24 cellular contexts compared by ENCODE assay signal in the genomic region with DNA sequence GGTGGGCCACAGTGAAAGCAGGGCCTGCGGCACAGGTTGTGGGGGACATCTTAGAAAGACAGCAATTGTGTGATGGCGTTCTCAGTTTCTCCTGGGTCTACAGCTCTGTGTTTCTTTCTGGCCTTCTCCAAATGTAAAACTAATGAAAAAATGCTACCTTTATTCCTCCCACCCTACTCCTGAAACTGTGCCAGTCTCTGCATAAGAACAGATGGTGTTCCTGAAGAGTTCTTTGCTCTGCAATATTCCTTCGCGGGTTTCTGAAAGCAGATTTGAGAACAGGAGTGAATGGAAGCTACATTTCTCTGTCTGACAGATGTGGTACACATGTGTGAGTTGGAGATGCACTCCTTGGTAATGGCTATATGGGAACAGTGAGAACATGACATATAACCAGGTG.
"Had no signal": no experiment of that assay in that cellular context is flagged by ENCODE, and none has a peak within 500 bp of the region (broad histone marks: within the 10 kb centered on the region; RNA-seq: fewer than 3 reads in every experiment).

No MANE protein-coding gene starts in this region.

- H3K27ac Mint-ChIP-seq: dendritic cell treated with granulocyte-macrophage colony-stimulating factor and Interleukin-4, amounts not matched to agents 40 ng/mL and 50 ng/mL, for 4 days; effector memory CD8-positive, alpha-beta T cell; endodermal cell; mesothelial cell of epicardium had no signal

- H3K4me3 Mint-ChIP-seq: dendritic cell treated with granulocyte-macrophage colony-stimulating factor and Interleukin-4, amounts not matched to agents 40 ng/mL and 50 ng/mL, for 4 days; effector memory CD8-positive, alpha-beta T cell; endodermal cell; mesothelial cell of epicardium had no signal

- ATAC-seq: effector memory CD8-positive, alpha-beta T cell; esophagus mucosa; gastrocnemius medialis; heart right ventricle; left cardiac atrium; left lung; left ventricle myocardium superior; lower lobe of right lung; mucosa of descending colon had no signal

- H3K4me1 ChIP-seq: colonic mucosa, lower lobe of right lung had no signal

- H3K9me3 ChIP-seq: colonic mucosa, esophagus squamous epithelium, gastrocnemius medialis, heart right ventricle, left lung, lower lobe of right lung, mucosa of descending colon had no signal

- H3K27ac ChIP-seq: colonic mucosa, epithelial cell of prostate, esophagus squamous epithelium, gastrocnemius medialis, heart right ventricle, left lung, lower lobe of right lung had no signal

- H3K4me3 ChIP-seq: colonic mucosa, esophagus squamous epithelium, gastrocnemius medialis, heart right ventricle, left lung, lower lobe of right lung, mucosa of descending colon had no signal

- H3K27me3 ChIP-seq: colonic mucosa, esophagus squamous epithelium, gastrocnemius medialis, heart right ventricle, left lung had no signal

- H3K4me1 Mint-ChIP-seq: endodermal cell had no signal

- DNase-seq: colonic mucosa; cortex of kidney; effector CD8-positive, alpha-beta T cell; effector memory CD8-positive, alpha-beta T cell; endodermal cell; erythroblast; esophagus squamous epithelium; foreskin fibroblast; foreskin melanocyte; gastrocnemius medialis; glutamatergic neuron; head of caudate nucleus; heart right ventricle; hippocampal formation; left cardiac atrium; left lung; left ventricle myocardium superior; lower lobe of right lung; mesenchymal stem cell; mucosa of descending colon had no signal

- H3K36me3 ChIP-seq: colonic mucosa, esophagus squamous epithelium, gastrocnemius medialis, heart right ventricle, left lung, lower lobe of right lung had no signal

- H3K9me3 Mint-ChIP-seq: dendritic cell treated with granulocyte-macrophage colony-stimulating factor and Interleukin-4, amounts not matched to agents 40 ng/mL and 50 ng/mL, for 4 days; effector memory CD8-positive, alpha-beta T cell; endodermal cell had no signal
